ENCODE assay signal across 8 cellular contexts in genomic region chr4:121869841-121870822, GRCh38. TPM values are rescaled to one million over a fixed set of nuclear protein-coding genes. Genes with fewer than 3 reads are reported as not detected.
A peak's percentile ranks its signal among the peaks of the same experiment; 100 is the strongest.
DNase-seq lines count a peak whose midpoint lies in the region; ATAC-seq and TF ChIP-seq lines count a peak whose summit lies in the region.

TSS of gene BBS7 (minus strand) at chr4:121870474. CDS start at chr4:121870313, 161 bp downstream.

- H3K4me1 ChIP-seq in thymus (ENCODE audit: control insufficient read depth, insufficient read depth, low read length): no peaks in the 10 kb centered on the region

- TF ChIP-seq POLR2A in GM10847 (IDR thresholded peaks at IDR 0.05; ENCODE audit: extremely low read depth, insufficient read length): peak; percentile 81

- H3K36me3 ChIP-seq in thymus (ENCODE audit: control insufficient read depth, insufficient read depth): no peaks in the 10 kb centered on the region

- WGBS in thymus: under 1% methylated on average over 58 of the region's 58 CpGs

- TF ChIP-seq CTCF in osteocyte (IDR thresholded peaks at IDR 0.05): no peak

- H3K4me3 Mint-ChIP-seq in osteocyte (ENCODE audit: unreplicated experiment): peak within 1 kb of the TSS; percentile 95

- peak within 1 kb of the TSS; percentile 67 for H3K27ac ChIP-seq in thymus (ENCODE audit: low read depth)

- peaks cover 20% of the 10 kb centered on the region for H3K36me3 Mint-ChIP-seq in osteocyte (ENCODE audit: unreplicated experiment)

- no peaks in the 10 kb centered on the region for H3K9me3 Mint-ChIP-seq in osteocyte (ENCODE audit: unreplicated experiment)

- peak; percentile 99 for ATAC-seq in HG02678 (IDR thresholded peaks at IDR 0.05; ENCODE audit: unreplicated experiment)

- H3K9me3 ChIP-seq in thymus (ENCODE audit: control insufficient read depth): no peaks in the 10 kb centered on the region

- H3K27me3 ChIP-seq in thymus (ENCODE audit: control insufficient read depth, insufficient read depth): peaks cover 2% of the 10 kb centered on the region

- H3K27ac Mint-ChIP-seq in osteocyte (ENCODE audit: unreplicated experiment): peak within 1 kb of the TSS; percentile 97

- no peaks in the 10 kb centered on the region for H3K27me3 Mint-ChIP-seq in osteocyte (ENCODE audit: unreplicated experiment)

- H3K4me1 Mint-ChIP-seq in osteocyte (ENCODE audit: unreplicated experiment): peaks cover 19% of the 10 kb centered on the region

- DNase-seq in NCI-H1417 (lab: John Stamatoyannopoulos, UW) (peak; percentile 85 to 99 (median 97)), SW 1271 (lab: John Stamatoyannopoulos, UW) (peak; percentile 54 to 92), head of caudate nucleus (peak; percentile 94 to 100 (median 98)), osteocyte (ENCODE audit: extremely low spot score, unreplicated experiment) (peak; percentile 98)
- peak; percentile 95 for DNase-seq in activated naive CD8-positive, alpha-beta T cell treated with anti-CD3 and anti-CD28 coated beads, Interleukin-2, amount 50 U/mL, for 16 hours (ENCODE audit: low read depth, low spot score)

- intact Hi-C loops in head of caudate nucleus (cut with DNase I): no loop called here

- H3K4me3 ChIP-seq in thymus (ENCODE audit: low read length): peak within 1 kb of the TSS; percentile 71

RNA-seq across cellular contexts. Expression of gene BBS7, which starts in this region (rescaled TPM):
- 18.9 and 19.0 TPM in 2 replicates for total RNA-seq in osteocyte
- polyA plus RNA-seq in thymus: 7.7 TPM

Comparison
In these comparisons a context has a peak if more than half of its experiments do, and no peak if none do; other contexts are left out.
1. Peak in every context shown above with its lines: DNase-seq, ATAC-seq, H3K4me3 ChIP-seq and H3K27ac ChIP-seq.